Comparison of ENCODE assay signal across 13 cellular contexts in genomic region chr22:39091136-39092081, GRCh38. TPM values are rescaled to one million over a fixed set of nuclear protein-coding genes. Genes with fewer than 3 reads are reported as not detected.
DNase-seq lines count a peak whose midpoint lies in the region; ATAC-seq lines count a peak whose summit lies in the region.
"Had no signal": no experiment of that assay in that cellular context is flagged by ENCODE, and none has a peak within 500 bp of the region (broad histone marks: within the 10 kb centered on the region; RNA-seq: fewer than 3 reads in every experiment).

No MANE protein-coding gene starts in this region.

- intact Hi-C loops in left ventricle myocardium superior (cut with micrococcal nuclease), result no loop called here
- intact Hi-C loops in Right ventricle myocardium inferior (cut with DNase I), result no loop called here

- DNase-seq in left ventricle myocardium superior (peak; percentile 15), Right ventricle myocardium inferior (ENCODE audit: missing footprints) (no peak), T-helper 22 cell (ENCODE audit: low read depth) (peak; percentile 55), immature natural killer cell (no peak), 8988T (no peak), cerebellar nuclear complex (lab: John Stamatoyannopoulos, UW) (no peak)
- DNase-seq: mesenchymal stem cell, NCI-H510A treated with DMSO at 0.1 percent for 48 hours had no signal

- H3K4me1 Mint-ChIP-seq in immature natural killer cell, result peaks cover 94 to 98% of the 10 kb centered on the region in 2 donors

- H3K27ac Mint-ChIP-seq in immature natural killer cell, result peak overlapping the region; percentile 93 to 100 (median 98)
- H3K27ac Mint-ChIP-seq: type B pancreatic cell had no signal

- peaks cover 4 to 6% (median 5%) of the 10 kb centered on the region in 3 donors for H3K36me3 Mint-ChIP-seq in immature natural killer cell
- H3K36me3 Mint-ChIP-seq: type B pancreatic cell had no signal

- peaks cover 19 to 39% (median 28%) of the 10 kb centered on the region in 3 donors for H3K27me3 Mint-ChIP-seq in immature natural killer cell (ENCODE audit: low read depth in 3 of 3)
- H3K27me3 Mint-ChIP-seq: type B pancreatic cell had no signal

- no peak for ATAC-seq in left ventricle myocardium superior
- no peak for ATAC-seq in Right ventricle myocardium inferior
- ATAC-seq in GM18867 (IDR thresholded peaks at IDR 0.05; ENCODE audit: unreplicated experiment), result no peak
- ATAC-seq in HG02642 (IDR thresholded peaks at IDR 0.05; ENCODE audit: poor library complexity, unreplicated experiment), result no peak
- ATAC-seq: K562 had no signal

- H3K4me3 Mint-ChIP-seq in immature natural killer cell, result peak overlapping the region; percentile 72 to 85 (median 80)
- H3K4me3 Mint-ChIP-seq: type B pancreatic cell had no signal

- H3K9me3 Mint-ChIP-seq in immature natural killer cell, result no peaks in the 10 kb centered on the region
- H3K9me3 Mint-ChIP-seq: type B pancreatic cell had no signal

RNA-seq across cellular contexts. Expression of gene APOBEC3H, which starts 5.6 kb away (rescaled TPM):
- total RNA-seq in left ventricle myocardium superior, result 0.40 TPM
- total RNA-seq in Right ventricle myocardium inferior, result 0.32 TPM
- polyA plus RNA-seq in immature natural killer cell, result 10 to 100 TPM; 16.7 to 22.2 (median 21.7) TPM
- total RNA-seq: ascending aorta, K562 had no signal

RNA-seq across cellular contexts. Expression of gene APOBEC3G, which starts 14.3 kb away (rescaled TPM):
- 3.9 TPM for total RNA-seq in left ventricle myocardium superior
- total RNA-seq in Right ventricle myocardium inferior, result 3.3 TPM
- polyA plus RNA-seq in immature natural killer cell, result 100 to 1,000 TPM; 494 to 885 (median 545) TPM

RNA-seq across cellular contexts. Expression of gene APOBEC3F, which starts 50.7 kb away (rescaled TPM):
- 4.4 TPM for total RNA-seq in left ventricle myocardium superior
- 6.7 TPM for total RNA-seq in Right ventricle myocardium inferior
- polyA plus RNA-seq in immature natural killer cell, result 10 to 100 TPM in 2 of 3 donors, 1 to 10 TPM in 1; 9.0 to 43.0 (median 16.8) TPM

Comparison
In these comparisons a context has a peak if more than half of its experiments do, and no peak if none do; other contexts are left out.
1. DNase-seq: peak in left ventricle myocardium superior (single experiment) and T-helper 22 cell (single experiment); none in Right ventricle myocardium inferior (single experiment), immature natural killer cell (0 of 3), 8988T (single experiment) and cerebellar nuclear complex (0 of 2).